ENCODE assay signal across 9 cellular contexts in genomic region chr3:185934726-185935464, GRCh38. TPM values are rescaled to one million over a fixed set of nuclear protein-coding genes. Genes with fewer than 3 reads are reported as not detected.
DNase-seq lines count a peak whose midpoint lies in the region; ATAC-seq and TF ChIP-seq lines count a peak whose summit lies in the region.
"Had no signal": no experiment of that assay in that cellular context is flagged by ENCODE, and none has a peak within 500 bp of the region (broad histone marks: within the 10 kb centered on the region; RNA-seq: fewer than 3 reads in every experiment).

No MANE protein-coding gene starts in this region.

- H3K9me3 Mint-ChIP-seq in CD14-positive monocyte (peaks cover 0 to 5% (median 2%) of the 10 kb centered on the region in 7 donors), chondrocyte (ENCODE audit: low read depth) (peaks cover 3% of the 10 kb centered on the region)
- H3K9me3 Mint-ChIP-seq in natural killer cell treated with Interleukin-12 subunit alpha and Interleukin-12 subunit beta and Interleukin-15 and Interleukin-18, amount 100 ng/mL, for 72 hours: no peaks in the 10 kb centered on the region

- TF ChIP-seq CTCF in CD14-positive monocyte (IDR thresholded peaks at IDR 0.05) (no peak), chondrocyte (IDR thresholded peaks at IDR 0.05) (no peak)

- H3K4me3 Mint-ChIP-seq in CD14-positive monocyte (peak overlapping the region; percentile 100), chondrocyte (ENCODE audit: unreplicated experiment) (peak overlapping the region; percentile 99)
- H3K4me3 Mint-ChIP-seq in natural killer cell treated with Interleukin-12 subunit alpha and Interleukin-12 subunit beta and Interleukin-15 and Interleukin-18, amount 100 ng/mL, for 72 hours: peak overlapping the region; percentile 98

- no peak for DNase-seq in CD14-positive monocyte (ENCODE audit: low spot score)
- no peak for DNase-seq in chondrocyte (ENCODE audit: low spot score)
- DNase-seq in natural killer cell treated with Interleukin-12 subunit alpha and Interleukin-12 subunit beta and Interleukin-15 and Interleukin-18, amount 100 ng/mL, for 72 hours (ENCODE audit: low spot score): no peak
- no peak for DNase-seq in HuH-7 (ENCODE audit: low spot score)
- DNase-seq in left colon: no peak
- no peak for DNase-seq in activated gamma-delta T cell (lab: John Stamatoyannopoulos, UW)
- no peak for DNase-seq in retina
- DNase-seq: central memory CD4-positive, alpha-beta T cell had no signal

- intact Hi-C loops in CD14-positive monocyte (cut with micrococcal nuclease) (loop anchor here (5.0 to 10.0 kb wide), 4 partner anchors 108 to 850 kb away; partner anchors contain the start of genes IGF2BP2 (in 2 of the 2), EIF4A2 (in 1 of the 2) and ETV5 (in 1 of the 2)), left colon (cut with DNase I, micrococcal nuclease) (no loop called here)

- H3K36me3 Mint-ChIP-seq in CD14-positive monocyte: peaks cover 16 to 31% of the 10 kb centered on the region in 2 donors
- H3K36me3 Mint-ChIP-seq in chondrocyte (ENCODE audit: low read depth): peaks cover 5% of the 10 kb centered on the region
- peaks cover 64% of the 10 kb centered on the region for H3K36me3 Mint-ChIP-seq in natural killer cell treated with Interleukin-12 subunit alpha and Interleukin-12 subunit beta and Interleukin-15 and Interleukin-18, amount 100 ng/mL, for 72 hours

- H3K27me3 Mint-ChIP-seq in CD14-positive monocyte (ENCODE audit: low read depth in 3 of 3): peaks cover 0 to 4% (median 0%) of the 10 kb centered on the region in 3 donors
- H3K27me3 Mint-ChIP-seq in chondrocyte (ENCODE audit: low read depth): no peaks in the 10 kb centered on the region
- no peaks in the 10 kb centered on the region for H3K27me3 Mint-ChIP-seq in natural killer cell treated with Interleukin-12 subunit alpha and Interleukin-12 subunit beta and Interleukin-15 and Interleukin-18, amount 100 ng/mL, for 72 hours

- H3K36me3 ChIP-seq in KOPT-K1 (ENCODE audit: insufficient read depth, low read length): peaks cover 68% of the 10 kb centered on the region

- peak overlapping the region; percentile 100 for H3K27ac ChIP-seq in KOPT-K1 (ENCODE audit: low read depth, low read length, poor library complexity, severe bottlenecking)

- H3K9me3 ChIP-seq in KOPT-K1 (ENCODE audit: insufficient read depth, low read length, poor library complexity, severe bottlenecking): no peaks in the 10 kb centered on the region

- H3K27ac Mint-ChIP-seq in CD14-positive monocyte: peak overlapping the region; percentile 60 to 100 (median 83)
- peak overlapping the region; percentile 100 for H3K27ac Mint-ChIP-seq in chondrocyte (ENCODE audit: unreplicated experiment)
- H3K27ac Mint-ChIP-seq in natural killer cell treated with Interleukin-12 subunit alpha and Interleukin-12 subunit beta and Interleukin-15 and Interleukin-18, amount 100 ng/mL, for 72 hours: peak overlapping the region; percentile 99 to 100

- H3K4me1 Mint-ChIP-seq in CD14-positive monocyte: peaks cover 62% of the 10 kb centered on the region
- H3K4me1 Mint-ChIP-seq in chondrocyte (ENCODE audit: low read depth): peaks cover 65% of the 10 kb centered on the region
- peaks cover 61 to 68% of the 10 kb centered on the region in 2 donors for H3K4me1 Mint-ChIP-seq in natural killer cell treated with Interleukin-12 subunit alpha and Interleukin-12 subunit beta and Interleukin-15 and Interleukin-18, amount 100 ng/mL, for 72 hours (ENCODE audit: low read depth in 2 of 2)

- no peak for ATAC-seq in natural killer cell treated with Interleukin-12 subunit alpha and Interleukin-12 subunit beta and Interleukin-15 and Interleukin-18, amount 100 ng/mL, for 72 hours
- ATAC-seq in left colon: no peak

RNA-seq across cellular contexts. Expression of gene TRA2B, which starts 2.9 kb away (rescaled TPM):
- 100 to 1,000 TPM in 1 of 2 donors, 10 to 100 TPM in 1; 99.9 to 121 TPM for polyA plus RNA-seq in CD14-positive monocyte
- total RNA-seq in chondrocyte (75.7 to 117 TPM (median 85.8 TPM) in 3 replicates), left colon (10 to 100 TPM; 74.2 to 85.3 TPM)
- total RNA-seq in natural killer cell treated with Interleukin-12 subunit alpha and Interleukin-12 subunit beta and Interleukin-15 and Interleukin-18, amount 100 ng/mL, for 72 hours: 100 to 1,000 TPM; 266 to 286 TPM

Comparison
In these comparisons a context has a peak if more than half of its experiments do, and no peak if none do; other contexts are left out.
1. intact Hi-C loops: an anchor here in CD14-positive monocyte (5.0 to 10.0 kb wide); none called in left colon.